In the genomic region with DNA sequence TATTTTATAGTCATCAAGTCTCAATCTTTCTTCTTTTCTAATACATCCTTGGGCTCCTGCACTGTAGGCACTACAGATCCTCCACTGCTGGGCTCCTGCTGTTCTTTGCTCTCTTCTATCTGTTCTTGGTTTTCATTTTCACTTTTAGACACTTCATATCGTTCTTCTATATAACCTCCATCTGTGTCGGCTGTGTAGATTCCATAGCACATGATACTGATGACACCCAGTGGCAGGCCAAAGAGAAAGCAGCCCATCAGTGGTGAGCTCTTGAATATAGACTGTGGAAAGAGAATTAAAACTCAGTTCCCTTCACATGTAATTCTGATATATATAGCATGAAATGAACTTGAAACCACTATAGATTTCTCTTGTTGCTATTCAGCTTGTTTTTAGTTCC, we compare ENCODE assay signal across 9 cellular contexts. TPM values are rescaled to one million over a fixed set of nuclear protein-coding genes. Genes with fewer than 3 reads are reported as not detected.
DNase-seq lines count a peak whose midpoint lies in the region; ATAC-seq, FAIRE-seq and TF ChIP-seq lines count a peak whose summit lies in the region.
"Had no signal": no experiment of that assay in that cellular context is flagged by ENCODE, and none has a peak within 500 bp of the region (broad histone marks: within the 10 kb centered on the region; RNA-seq: fewer than 3 reads in every experiment).

No MANE protein-coding gene starts in this region.

- peak overlapping the region; percentile 7 for H3K27ac Mint-ChIP-seq in activated naive CD4-positive, alpha-beta T cell treated with anti-CD3 and anti-CD28 coated beads for 36 hours
- no peak overlapping the region for H3K27ac Mint-ChIP-seq in activated naive CD4-positive, alpha-beta T cell treated with anti-CD3 and anti-CD28 coated beads, Interleukin-2, amount 10 ng/mL, durations not matched to agents 7 days and 5 days

- H2AFZ ChIP-seq in PC-3 (ENCODE audit: low read length): no peak overlapping the region

- H3K36me3 Mint-ChIP-seq in activated naive CD4-positive, alpha-beta T cell treated with anti-CD3 and anti-CD28 coated beads for 36 hours (ENCODE audit: low read depth): peaks cover 36% of the 10 kb centered on the region
- peaks cover 22% of the 10 kb centered on the region for H3K36me3 Mint-ChIP-seq in activated naive CD4-positive, alpha-beta T cell treated with anti-CD3 and anti-CD28 coated beads, Interleukin-2, amount 10 ng/mL, durations not matched to agents 7 days and 5 days

- H3K4me1 Mint-ChIP-seq in activated naive CD4-positive, alpha-beta T cell treated with anti-CD3 and anti-CD28 coated beads for 36 hours (ENCODE audit: low read depth): no peaks in the 10 kb centered on the region
- H3K4me1 Mint-ChIP-seq in activated naive CD4-positive, alpha-beta T cell treated with anti-CD3 and anti-CD28 coated beads, Interleukin-2, amount 10 ng/mL, durations not matched to agents 7 days and 5 days: no peaks in the 10 kb centered on the region

- POLR2A ChIA-PET in PC-3 (lab: Charles Lee; ENCODE audit: unreplicated experiment): no interaction called here

- H4K20me1 ChIP-seq in PC-3 (ENCODE audit: low read length): no peaks in the 10 kb centered on the region

- no peaks in the 10 kb centered on the region for H3K27me3 ChIP-seq in PC-3 (ENCODE audit: low read length)

- no peaks in the 10 kb centered on the region for H3K9me2 ChIP-seq in PC-3 (replicated peaks; ENCODE audit: low read length)

- DNase-seq in activated naive CD4-positive, alpha-beta T cell treated with anti-CD3 and anti-CD28 coated beads for 36 hours: no peak
- no peak for DNase-seq in activated naive CD4-positive, alpha-beta T cell treated with anti-CD3 and anti-CD28 coated beads, Interleukin-2, amount 10 ng/mL, durations not matched to agents 7 days and 5 days
- DNase-seq in PC-3 (no peak), GM12892 (ENCODE audit: insufficient read length) (no peak), omental fat pad (ENCODE audit: low spot score) (no peak)
- DNase-seq in stimulated activated naive CD8-positive, alpha-beta T cell treated with anti-CD3 and anti-CD28 coated beads, Interleukin-15, Interleukin-2, amounts not matched to agents 100 U/mL and 50 U/mL, for 24 hours: no peak
- no peak for DNase-seq in effector CD8-positive, alpha-beta T cell (lab: John Stamatoyannopoulos, UW)

- H3K4me3 Mint-ChIP-seq in activated naive CD4-positive, alpha-beta T cell treated with anti-CD3 and anti-CD28 coated beads for 36 hours: no peak overlapping the region
- H3K4me3 Mint-ChIP-seq in activated naive CD4-positive, alpha-beta T cell treated with anti-CD3 and anti-CD28 coated beads, Interleukin-2, amount 10 ng/mL, durations not matched to agents 7 days and 5 days: no peak overlapping the region

- no peaks in the 10 kb centered on the region for H3K9me3 ChIP-seq in PC-3 (ENCODE audit: low read length)

- peaks cover 46% of the 10 kb centered on the region for H3K36me3 ChIP-seq in PC-3 (ENCODE audit: low read depth, low read length)

- no TSS peak for BruUV-seq in PC-3 (replicated peaks; lab: Mats Ljungman, UMichigan)

- no peak overlapping the region for H3K9ac ChIP-seq in PC-3 (ENCODE audit: low read length)

- FAIRE-seq in GM12892 (lab: Jason Lieb, UNC): no peak
- FAIRE-seq: keratinocyte had no signal

- CTCF ChIA-PET in activated naive CD4-positive, alpha-beta T cell treated with anti-CD3 and anti-CD28 coated beads for 36 hours (lab: Charles Lee): interaction anchor here (0.5 kb wide), 1 partner anchor 193 kb away, joined by 3 read pairs; no protein-coding TSS in a partner anchor
- CTCF ChIA-PET in activated naive CD4-positive, alpha-beta T cell treated with anti-CD3 and anti-CD28 coated beads, Interleukin-2, amount 10 ng/mL, durations not matched to agents 7 days and 5 days (lab: Charles Lee): interaction anchor here (0.9 to 1.2 kb wide), 3 partner anchors 9 to 16 kb away, joined by 3 read pairs; no protein-coding TSS in a partner anchor
- CTCF ChIA-PET in PC-3 (lab: Charles Lee): interaction anchor here (0.5 kb wide), 1 partner anchor 1453 kb away, joined by 3 read pairs; no protein-coding TSS in a partner anchor

- peak; percentile 41; the same call in 1 of the 2 replicates for TF ChIP-seq CTCF in PC-3 (conservative IDR thresholded peaks at IDR 0.05; ENCODE audit: low read depth, low read length)
- TF ChIP-seq CTCF in omental fat pad (IDR thresholded peaks at IDR 0.05): no peak

- H3K79me2 ChIP-seq in PC-3 (ENCODE audit: low read length): no peaks in the 10 kb centered on the region

- no peaks in the 10 kb centered on the region for H3K9me3 Mint-ChIP-seq in activated naive CD4-positive, alpha-beta T cell treated with anti-CD3 and anti-CD28 coated beads for 36 hours
- H3K9me3 Mint-ChIP-seq in activated naive CD4-positive, alpha-beta T cell treated with anti-CD3 and anti-CD28 coated beads, Interleukin-2, amount 10 ng/mL, durations not matched to agents 7 days and 5 days: no peaks in the 10 kb centered on the region

- H3K4me1 ChIP-seq in PC-3 (ENCODE audit: insufficient read depth, low read length): no peaks in the 10 kb centered on the region

- H3K4me3 ChIP-seq in PC-3 (ENCODE audit: low read length): no peak overlapping the region

- TF ChIP-seq POLR2A in GM12892 (IDR thresholded peaks at IDR 0.05; ENCODE audit: low read depth, low read length): no peak

- no peaks in the 10 kb centered on the region for H3F3A ChIP-seq in PC-3 (ENCODE audit: low read length, unreplicated experiment)

- H3K4me2 ChIP-seq in PC-3 (ENCODE audit: low read length): no peak overlapping the region

- H3K27me3 Mint-ChIP-seq in activated naive CD4-positive, alpha-beta T cell treated with anti-CD3 and anti-CD28 coated beads for 36 hours (ENCODE audit: low read depth): no peaks in the 10 kb centered on the region
- H3K27me3 Mint-ChIP-seq in activated naive CD4-positive, alpha-beta T cell treated with anti-CD3 and anti-CD28 coated beads, Interleukin-2, amount 10 ng/mL, durations not matched to agents 7 days and 5 days: no peaks in the 10 kb centered on the region

- intact Hi-C loops in activated naive CD4-positive, alpha-beta T cell treated with anti-CD3 and anti-CD28 coated beads for 36 hours (cut with micrococcal nuclease): no loop called here
- intact Hi-C loops in PC-3 (cut with micrococcal nuclease): no loop called here

- H3K27ac ChIP-seq in PC-3 (ENCODE audit: low read length): no peak overlapping the region

- ATAC-seq in HG02759 (IDR thresholded peaks at IDR 0.05; ENCODE audit: unreplicated experiment) (peak; percentile 59), PC-3 (peak; percentile 45), omental fat pad (ENCODE audit: low FRiP score) (no peak)
- peak; percentile 40 for ATAC-seq in stimulated activated naive CD8-positive, alpha-beta T cell treated with anti-CD3 and anti-CD28 coated beads, Interleukin-15, Interleukin-2, amounts not matched to agents 100 U/mL and 50 U/mL, for 24 hours

RNA-seq across cellular contexts. Expression of a gene that starts 38.0 kb away (rescaled TPM):
- total RNA-seq in activated naive CD4-positive, alpha-beta T cell treated with anti-CD3 and anti-CD28 coated beads for 36 hours: 10 to 100 TPM; 35.5 to 41.3 TPM
- total RNA-seq in PC-3 (2014; rRNA removed) (39.1 and 50.1 TPM in 2 replicates), omental fat pad (10 to 100 TPM; 44.5 to 61.7 (median 46.6) TPM)
- 32.9 TPM for polyA plus RNA-seq in GM12892 (2012; ENCODE audit: missing spikeins)
